27 cellular contexts compared by ENCODE assay signal in genomic region chr9:75851917-75852316, GRCh38.
"Had no signal": no experiment of that assay in that cellular context is flagged by ENCODE, and none has a peak within 500 bp of the region (broad histone marks: within the 10 kb centered on the region; RNA-seq: fewer than 3 reads in every experiment).

No MANE protein-coding gene starts in this region.

- H3K36me3 ChIP-seq: neutrophil, pancreas, prostate gland, right atrium auricular region, right lobe of liver, sigmoid colon, stomach, thoracic aorta, thyroid gland, tibial nerve, upper lobe of right lung, uterus had no signal

- DNase-seq: naive thymus-derived CD4-positive, alpha-beta T cell; natural killer cell; nucleus accumbens; pancreas; retina; right lobe of liver; sigmoid colon; small intestine; stimulated activated CD4-positive, alpha-beta T cell treated with anti-CD3 and anti-CD28 coated beads, Interleukin-15, amount 100 ng/mL, for 24 hours; stimulated activated CD4-positive, alpha-beta T cell treated with anti-CD3 and anti-CD28 coated beads, Interleukin-2, amount 100 ng/mL, for 24 hours; stimulated activated CD4-positive, alpha-beta T cell treated with anti-CD3 and anti-CD28 coated beads, Interleukin-2, amount 100 ng/mL, for 48 hours; stimulated activated CD4-positive, alpha-beta T cell treated with anti-CD3 and anti-CD28 coated beads, Interleukin-4, amount 100 ng/mL, for 24 hours; stimulated activated naive B cell treated with anti-CD40 and anti-IgM and Interleukin-4, amounts not matched to agents 10 μg/mL and 1 μg/mL and 100 μg/mL, for 72 hours; stimulated activated naive CD4-positive, alpha-beta T cell treated with Interleukin-2 at 50 U/mL for 16 hours; stomach; thyroid gland; upper lobe of right lung; uterus had no signal

- H3K27ac ChIP-seq: neutrophil, pancreas, prostate gland, right atrium auricular region, right lobe of liver, sigmoid colon, stomach, thoracic aorta, thyroid gland, tibial nerve, upper lobe of right lung, uterus had no signal

- ATAC-seq: naive thymus-derived CD4-positive, alpha-beta T cell; natural killer cell; pancreas; right lobe of liver; stimulated activated effector memory CD8-positive, alpha-beta T cell treated with anti-CD3 and anti-CD28 coated beads, Interleukin-12 subunit alpha, Interleukin-12 subunit beta, amount 100 ng/mL, for 72 hours; stimulated activated naive B cell treated with anti-CD40 and anti-IgM and Interleukin-4, amounts not matched to agents 10 μg/mL and 1 μg/mL and 100 μg/mL, for 72 hours; upper lobe of right lung had no signal

- H3K36me3 Mint-ChIP-seq: natural killer cell; stimulated activated effector memory CD8-positive, alpha-beta T cell treated with anti-CD3 and anti-CD28 coated beads, Interleukin-12 subunit alpha, Interleukin-12 subunit beta, amount 100 ng/mL, for 72 hours; stimulated activated naive B cell treated with anti-CD40 and anti-IgM and Interleukin-4, amounts not matched to agents 10 μg/mL and 1 μg/mL and 100 μg/mL, for 72 hours; type B pancreatic cell had no signal

- H3K27ac Mint-ChIP-seq: naive thymus-derived CD4-positive, alpha-beta T cell; natural killer cell; nephron; stimulated activated effector memory CD8-positive, alpha-beta T cell treated with anti-CD3 and anti-CD28 coated beads, Interleukin-12 subunit alpha, Interleukin-12 subunit beta, amount 100 ng/mL, for 72 hours; stimulated activated naive B cell treated with anti-CD40 and anti-IgM and Interleukin-4, amounts not matched to agents 10 μg/mL and 1 μg/mL and 100 μg/mL, for 72 hours; stimulated activated naive CD8-positive, alpha-beta T cell treated with anti-CD3 and anti-CD28 coated beads, Interleukin-15, Interleukin-2, amounts not matched to agents 100 ng/mL and 50 ng/mL, for 24 hours; type B pancreatic cell had no signal

- H3K4me1 ChIP-seq: prostate gland, right atrium auricular region, right lobe of liver, sigmoid colon, stomach, tibial nerve, upper lobe of right lung, uterus had no signal

- H3K4me3 ChIP-seq: pancreas, prostate gland, right atrium auricular region, right lobe of liver, sigmoid colon, stomach, thoracic aorta, thyroid gland, tibial nerve, upper lobe of right lung, uterus had no signal

- H3K9me3 Mint-ChIP-seq: naive thymus-derived CD4-positive, alpha-beta T cell; natural killer cell; nephron; stimulated activated effector memory CD8-positive, alpha-beta T cell treated with anti-CD3 and anti-CD28 coated beads, Interleukin-12 subunit alpha, Interleukin-12 subunit beta, amount 100 ng/mL, for 72 hours; stimulated activated naive CD8-positive, alpha-beta T cell treated with anti-CD3 and anti-CD28 coated beads, Interleukin-15, Interleukin-2, amounts not matched to agents 100 ng/mL and 50 ng/mL, for 24 hours had no signal

- H3K27me3 Mint-ChIP-seq: stimulated activated naive CD8-positive, alpha-beta T cell treated with anti-CD3 and anti-CD28 coated beads, Interleukin-15, Interleukin-2, amounts not matched to agents 100 ng/mL and 50 ng/mL, for 24 hours had no signal

- H3K9me3 ChIP-seq: neutrophil, pancreas, prostate gland, right atrium auricular region, right lobe of liver, sigmoid colon, stomach, thoracic aorta, thyroid gland, tibial nerve, upper lobe of right lung, uterus had no signal

- H3K4me1 Mint-ChIP-seq: naive thymus-derived CD4-positive, alpha-beta T cell; natural killer cell; nephron; stimulated activated effector memory CD8-positive, alpha-beta T cell treated with anti-CD3 and anti-CD28 coated beads, Interleukin-12 subunit alpha, Interleukin-12 subunit beta, amount 100 ng/mL, for 72 hours; stimulated activated naive B cell treated with anti-CD40 and anti-IgM and Interleukin-4, amounts not matched to agents 10 μg/mL and 1 μg/mL and 100 μg/mL, for 72 hours had no signal

- H3K27me3 ChIP-seq: neutrophil, pancreas, right atrium auricular region, right lobe of liver, sigmoid colon, stomach, thyroid gland, tibial nerve, upper lobe of right lung, uterus had no signal

- H3K4me3 Mint-ChIP-seq: naive thymus-derived CD4-positive, alpha-beta T cell; natural killer cell; nephron; stimulated activated effector memory CD8-positive, alpha-beta T cell treated with anti-CD3 and anti-CD28 coated beads, Interleukin-12 subunit alpha, Interleukin-12 subunit beta, amount 100 ng/mL, for 72 hours; stimulated activated naive B cell treated with anti-CD40 and anti-IgM and Interleukin-4, amounts not matched to agents 10 μg/mL and 1 μg/mL and 100 μg/mL, for 72 hours; stimulated activated naive CD8-positive, alpha-beta T cell treated with anti-CD3 and anti-CD28 coated beads, Interleukin-15, Interleukin-2, amounts not matched to agents 100 ng/mL and 50 ng/mL, for 24 hours; type B pancreatic cell had no signal
